In genomic region chr5:33891731-33892418, GRCh38 we compare ENCODE assay signal across 9 cellular contexts. TPM values are rescaled to one million over a fixed set of nuclear protein-coding genes. Genes with fewer than 3 reads are reported as not detected.
DNase-seq lines count a peak whose midpoint lies in the region; ATAC-seq, FAIRE-seq and TF ChIP-seq lines count a peak whose summit lies in the region.
"Had no signal": no experiment of that assay in that cellular context is flagged by ENCODE, and none has a peak within 500 bp of the region (broad histone marks: within the 10 kb centered on the region; RNA-seq: fewer than 3 reads in every experiment).

Gene ADAMTS12, minus strand, starts transcription at chr5:33891990. Its CDS starts 134 bp downstream, at chr5:33891856.

- peak within 1 kb of the TSS; percentile 96 for H2BK15ac ChIP-seq in mesenchymal stem cell (ENCODE audit: low read depth, poor library complexity, severe bottlenecking)

- H3K4me3 ChIP-seq in BLaER1 treated with 17β-estradiol and CSF1 and Interleukin-3, amounts not matched to agents 10 nM and 100 nM = peak within 1 kb of the TSS in 1 of 10 experiments; percentile 20; a peak in 3 of 20 replicates
- H3K4me3 ChIP-seq in colonic mucosa = no peak within 1 kb of the TSS
- peak within 1 kb of the TSS; percentile 63 to 81 for H3K4me3 ChIP-seq in mesenchymal stem cell (ENCODE audit: insufficient read depth in 1 of 2, low read depth in 1 of 2, low read length in 2 of 2)

- no peak for TF ChIP-seq CTCF in colonic mucosa (IDR thresholded peaks at IDR 0.05)

- under 1% methylated on average over 30 of the region's 40 CpGs for WGBS in mesenchymal stem cell

- peak within 1 kb of the TSS; percentile 83 for H2AK5ac ChIP-seq in mesenchymal stem cell (ENCODE audit: low read length, severe bottlenecking)

- peak; percentile 23 for DNase-seq in colonic mucosa
- DNase-seq in mesenchymal stem cell = peak; percentile 74
- DNase-seq in urothelium cell line (ENCODE audit: low spot score) = peak; percentile 86
- no peak for DNase-seq in NCI-H1694 treated with DMSO at 0.1 percent for 48 hours (lab: John Stamatoyannopoulos, UW)
- no peak for DNase-seq in SKM-1 treated with dmso at 0.1 percent for 144 hours (lab: John Stamatoyannopoulos, UW; ENCODE audit: unreplicated experiment)
- no peak for DNase-seq in stimulated activated CD4-positive, alpha-beta T cell treated with anti-CD3 and anti-CD28 coated beads, Interleukin-2, amount 100 ng/mL, for 48 hours

- H3K9ac ChIP-seq in BLaER1 treated with 17β-estradiol and CSF1 and Interleukin-3, amounts not matched to agents 10 nM and 100 nM = no peak within 1 kb of the TSS
- H3K9ac ChIP-seq in colonic mucosa (ENCODE audit: low read depth in 2 of 2, low read length in 2 of 2) = no peak within 1 kb of the TSS
- peak within 1 kb of the TSS; percentile 92 for H3K9ac ChIP-seq in mesenchymal stem cell (ENCODE audit: low read length)

- H3K9me3 ChIP-seq in BLaER1 treated with 17β-estradiol and CSF1 and Interleukin-3, amounts not matched to agents 10 nM and 100 nM (replicated peaks in 1 of 11) = peaks cover 15 to 27% (median 18%) of the 10 kb centered on the region in 11 experiments; a peak in 20 of 22 replicates
- H3K9me3 ChIP-seq in colonic mucosa = no peaks in the 10 kb centered on the region
- H3K9me3 ChIP-seq in mesenchymal stem cell (ENCODE audit: control insufficient read depth, low read length) = no peaks in the 10 kb centered on the region

- H4K91ac ChIP-seq in mesenchymal stem cell (ENCODE audit: low read length) = peak within 1 kb of the TSS; percentile 83

- H3K27me3 ChIP-seq in BLaER1 treated with 17β-estradiol and CSF1 and Interleukin-3, amounts not matched to agents 10 nM and 100 nM = peaks cover 21 to 43% (median 37%) of the 10 kb centered on the region in 11 experiments
- no peaks in the 10 kb centered on the region for H3K27me3 ChIP-seq in colonic mucosa
- H3K27me3 ChIP-seq in mesenchymal stem cell (ENCODE audit: control insufficient read depth in 1 of 2, insufficient read depth in 1 of 2, low read length in 2 of 2) = no peaks in the 10 kb centered on the region

- no peak for FAIRE-seq in urothelium cell line (lab: Jason Lieb, UNC)
- FAIRE-seq: GM18507 had no signal

- ATAC-seq in HG03442 (IDR thresholded peaks at IDR 0.05; ENCODE audit: unreplicated experiment) = peak; percentile 48

- H3K18ac ChIP-seq in mesenchymal stem cell (ENCODE audit: low read depth in 1 of 2, low read length in 2 of 2) = peak within 1 kb of the TSS; percentile 91

- H3K36me3 ChIP-seq in BLaER1 treated with 17β-estradiol and CSF1 and Interleukin-3, amounts not matched to agents 10 nM and 100 nM = no peaks in the 10 kb centered on the region
- no peaks in the 10 kb centered on the region for H3K36me3 ChIP-seq in colonic mucosa
- no peaks in the 10 kb centered on the region for H3K36me3 ChIP-seq in mesenchymal stem cell (ENCODE audit: control insufficient read depth in 1 of 2, insufficient read depth in 2 of 2, low read depth in 1 of 2, low read length in 2 of 2)

- no peaks in the 10 kb centered on the region for H4K20me1 ChIP-seq in BLaER1 treated with 17β-estradiol and CSF1 and Interleukin-3, amounts not matched to agents 10 nM and 100 nM

- peak within 1 kb of the TSS; percentile 78 for H2AFZ ChIP-seq in mesenchymal stem cell (ENCODE audit: low read depth, low read length)

- peak within 1 kb of the TSS in 6 of 11 experiments; percentile 4 to 69 (median 24); a peak in 11 of 22 replicates for H3K4me2 ChIP-seq in BLaER1 treated with 17β-estradiol and CSF1 and Interleukin-3, amounts not matched to agents 10 nM and 100 nM
- H3K4me2 ChIP-seq in mesenchymal stem cell (ENCODE audit: low read length, poor library complexity, severe bottlenecking) = peak within 1 kb of the TSS; percentile 88

- H3K27ac ChIP-seq in BLaER1 treated with 17β-estradiol and CSF1 and Interleukin-3, amounts not matched to agents 10 nM and 100 nM = no peak within 1 kb of the TSS
- H3K27ac ChIP-seq in colonic mucosa = no peak within 1 kb of the TSS
- H3K27ac ChIP-seq in mesenchymal stem cell (ENCODE audit: low read length, poor library complexity, severe bottlenecking) = peak within 1 kb of the TSS; percentile 98

- H2BK120ac ChIP-seq in mesenchymal stem cell (ENCODE audit: low read depth, low read length) = peak within 1 kb of the TSS; percentile 64

- peaks cover 0 to 13% (median 0%) of the 10 kb centered on the region in 10 experiments; a peak in 5 of 20 replicates for H3K4me1 ChIP-seq in BLaER1 treated with 17β-estradiol and CSF1 and Interleukin-3, amounts not matched to agents 10 nM and 100 nM
- H3K4me1 ChIP-seq in colonic mucosa = no peaks in the 10 kb centered on the region
- H3K4me1 ChIP-seq in mesenchymal stem cell (ENCODE audit: control insufficient read depth, insufficient read depth, low read depth, low read length) = peaks cover 8% of the 10 kb centered on the region

- peak within 1 kb of the TSS; percentile 41 to 87 for H2BK12ac ChIP-seq in mesenchymal stem cell (ENCODE audit: low read length in 2 of 2)

- H3K4ac ChIP-seq in mesenchymal stem cell (ENCODE audit: low read depth in 1 of 2, low read length in 2 of 2) = peak within 1 kb of the TSS in 1 of 2 experiments; percentile 93

- peak within 1 kb of the TSS in 1 of 2 experiments; percentile 0 for H3K23ac ChIP-seq in mesenchymal stem cell (ENCODE audit: low read length in 2 of 2)

- peak within 1 kb of the TSS; percentile 79 for H4K8ac ChIP-seq in mesenchymal stem cell (ENCODE audit: low read length)

- H3K79me1 ChIP-seq in mesenchymal stem cell (replicated peaks; ENCODE audit: low read length, poor library complexity, severe bottlenecking) = peaks cover 2% of the 10 kb centered on the region

- intact Hi-C loops in colonic mucosa (cut with DNase I) = no loop called here

- peak within 1 kb of the TSS; percentile 96 for H2BK5ac ChIP-seq in mesenchymal stem cell (ENCODE audit: low read depth, low read length, poor library complexity, severe bottlenecking)

- H3K14ac ChIP-seq in mesenchymal stem cell (ENCODE audit: low read length in 2 of 2) = no peak within 1 kb of the TSS

RNA-seq across cellular contexts. Expression of gene ADAMTS12, which starts in this region (rescaled TPM):
- total RNA-seq in colonic mucosa = 1 to 10 TPM in 1 of 2 donors, under 1 TPM in 1; 0.42 to 1.1 TPM
- 95.8 TPM for polyA plus RNA-seq in mesenchymal stem cell (2013, experiment 1 of 2)
- 95.5 TPM for polyA plus RNA-seq in mesenchymal stem cell (2013, experiment 2 of 2)

Comparison
In these comparisons a context has a peak if more than half of its experiments do, and no peak if none do; other contexts are left out.
1. DNase-seq: peak in colonic mucosa (single experiment), mesenchymal stem cell (single experiment) and urothelium cell line (single experiment); none in NCI-H1694 treated with DMSO at 0.1 percent for 48 hours (single experiment), SKM-1 treated with dmso at 0.1 percent for 144 hours (single experiment) and stimulated activated CD4-positive, alpha-beta T cell treated with anti-CD3 and anti-CD28 coated beads, Interleukin-2, amount 100 ng/mL, for 48 hours (0 of 2).